ENCODE assay signal across 8 cellular contexts in the genomic region with DNA sequence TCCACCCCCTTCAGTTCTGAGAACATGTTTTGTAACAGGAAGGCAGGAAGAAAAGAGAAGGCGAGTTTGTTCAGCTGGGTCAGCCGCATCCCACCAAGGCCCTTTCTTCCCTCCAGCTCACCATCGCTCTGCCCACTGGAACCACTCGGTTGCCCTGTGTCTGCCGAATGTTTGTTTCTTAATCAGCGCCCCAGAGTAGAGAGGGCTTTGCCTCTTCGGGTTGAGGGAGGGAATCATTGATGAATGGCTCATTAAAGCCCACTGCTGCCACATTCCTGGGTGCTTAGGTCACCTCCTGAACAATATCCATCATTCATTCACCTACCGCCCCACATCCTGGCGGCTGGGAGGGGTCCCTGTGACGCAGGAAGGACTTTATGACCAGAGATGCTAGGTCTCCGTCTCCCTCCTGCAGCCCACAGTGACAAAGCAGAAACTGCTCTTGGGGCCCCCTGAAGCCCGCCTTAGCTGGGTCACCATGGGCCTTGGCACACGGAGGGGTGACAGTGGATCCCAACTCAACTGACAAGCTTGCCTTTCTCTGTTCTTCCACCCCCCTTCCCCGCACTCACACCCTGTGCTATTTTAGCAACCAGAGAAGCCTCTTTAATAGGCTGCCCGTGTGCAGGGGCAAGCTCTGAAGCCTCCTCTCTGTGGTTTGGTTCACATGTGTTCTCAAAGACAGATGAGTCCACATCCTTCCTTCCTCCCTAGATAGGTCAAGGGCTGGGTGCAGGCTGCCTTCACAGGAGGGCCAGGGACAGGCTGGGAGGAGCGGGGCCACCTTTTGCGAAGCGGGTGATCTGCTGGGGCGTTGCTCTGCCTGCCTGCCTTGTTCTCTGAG. TPM values are rescaled to one million over a fixed set of nuclear protein-coding genes. Genes with fewer than 3 reads are reported as not detected.
DNase-seq lines count a peak whose midpoint lies in the region; ATAC-seq, FAIRE-seq and TF ChIP-seq lines count a peak whose summit lies in the region.

No MANE protein-coding gene starts in this region.

- intact Hi-C loops in activated T-helper 1 cell treated with anti-CD3 and anti-CD28 coated beads, Interleukin-12 subunit alpha, Interleukin-12 subunit beta, Interleukin-2, Interleukin-4 antibody, amounts not matched to agents 30 ng/mL and 10 ng/mL and 1 ng/mL, durations not matched to agents 14 hours and 24 hours and 36 hours (cut with micrococcal nuclease) = no loop called here

- no peak for TF ChIP-seq CTCF in cardiac muscle cell (IDR thresholded peaks at IDR 0.05; ENCODE audit: low read depth, low read length)

- no peak overlapping the region for H3K4me3 ChIP-seq in cardiac muscle cell

- H3K27ac Mint-ChIP-seq in activated T-helper 1 cell treated with anti-CD3 and anti-CD28 coated beads, Interleukin-12 subunit alpha, Interleukin-12 subunit beta, Interleukin-2, Interleukin-4 antibody, amounts not matched to agents 30 ng/mL and 10 ng/mL and 1 ng/mL, durations not matched to agents 14 hours and 24 hours and 36 hours = peak overlapping the region; percentile 51

- ATAC-seq in GM21360 (IDR thresholded peaks at IDR 0.05; ENCODE audit: unreplicated experiment) = no peak

- H3K9me3 ChIP-seq in cardiac muscle cell (ENCODE audit: low read depth) = no peaks in the 10 kb centered on the region

- no peaks in the 10 kb centered on the region for H3K9me3 Mint-ChIP-seq in activated T-helper 1 cell treated with anti-CD3 and anti-CD28 coated beads, Interleukin-12 subunit alpha, Interleukin-12 subunit beta, Interleukin-2, Interleukin-4 antibody, amounts not matched to agents 30 ng/mL and 10 ng/mL and 1 ng/mL, durations not matched to agents 14 hours and 24 hours and 36 hours

- no peaks in the 10 kb centered on the region for H3K27me3 Mint-ChIP-seq in activated T-helper 1 cell treated with anti-CD3 and anti-CD28 coated beads, Interleukin-12 subunit alpha, Interleukin-12 subunit beta, Interleukin-2, Interleukin-4 antibody, amounts not matched to agents 30 ng/mL and 10 ng/mL and 1 ng/mL, durations not matched to agents 14 hours and 24 hours and 36 hours (ENCODE audit: insufficient read depth)

- H3K27me3 ChIP-seq in cardiac muscle cell = no peaks in the 10 kb centered on the region

- H3K4me3 Mint-ChIP-seq in activated T-helper 1 cell treated with anti-CD3 and anti-CD28 coated beads, Interleukin-12 subunit alpha, Interleukin-12 subunit beta, Interleukin-2, Interleukin-4 antibody, amounts not matched to agents 30 ng/mL and 10 ng/mL and 1 ng/mL, durations not matched to agents 14 hours and 24 hours and 36 hours = peak overlapping the region; percentile 46

- DNase-seq in GM12891 (ENCODE audit: insufficient read length, low spot score) (peak; percentile 72), LHCN-M2 (ENCODE audit: low read depth) (peak; percentile 83), cardiac muscle cell (ENCODE audit: low read depth in 1 of 2, low spot score in 1 of 2) (peak in 1 of 2 donors; percentile 76), renal cortical epithelial cell (ENCODE audit: low read depth) (peak; percentile 97), NCI-H2171 (lab: John Stamatoyannopoulos, UW) (no peak), NCI-H2171 treated with DMSO at 0.1 percent for 48 hours (lab: John Stamatoyannopoulos, UW) (no peak)
- DNase-seq in activated T-helper 1 cell treated with anti-CD3 and anti-CD28 coated beads, Interleukin-12 subunit alpha, Interleukin-12 subunit beta, Interleukin-2, Interleukin-4 antibody, amounts not matched to agents 30 ng/mL and 10 ng/mL and 1 ng/mL, durations not matched to agents 14 hours and 24 hours and 36 hours (ENCODE audit: low spot score) = no peak

- H3K4me1 ChIP-seq in cardiac muscle cell (ENCODE audit: low read depth) = peaks cover 23% of the 10 kb centered on the region

- TF ChIP-seq POLR2A in GM12891 (IDR thresholded peaks at IDR 0.05; ENCODE audit: low read depth, low read length) = no peak

- H3K4me1 Mint-ChIP-seq in activated T-helper 1 cell treated with anti-CD3 and anti-CD28 coated beads, Interleukin-12 subunit alpha, Interleukin-12 subunit beta, Interleukin-2, Interleukin-4 antibody, amounts not matched to agents 30 ng/mL and 10 ng/mL and 1 ng/mL, durations not matched to agents 14 hours and 24 hours and 36 hours (ENCODE audit: low read depth) = peaks cover 84% of the 10 kb centered on the region

- peak; percentile 86 for FAIRE-seq in GM12891 (lab: Jason Lieb, UNC)

- H3K36me3 Mint-ChIP-seq in activated T-helper 1 cell treated with anti-CD3 and anti-CD28 coated beads, Interleukin-12 subunit alpha, Interleukin-12 subunit beta, Interleukin-2, Interleukin-4 antibody, amounts not matched to agents 30 ng/mL and 10 ng/mL and 1 ng/mL, durations not matched to agents 14 hours and 24 hours and 36 hours (ENCODE audit: low read depth) = peaks cover 13% of the 10 kb centered on the region

- peak overlapping the region; percentile 63 for H3K27ac ChIP-seq in cardiac muscle cell

- no peaks in the 10 kb centered on the region for H3K36me3 ChIP-seq in cardiac muscle cell

TF ChIP-seq in GM12891, 5 proteins besides CTCF, POLR2A, EP300 and RAD21:
- no peak for TF ChIP-seq POU2F2 (IDR thresholded peaks at IDR 0.05; ENCODE audit: low read depth, low read length)
- TF ChIP-seq SPI1 (IDR thresholded peaks at IDR 0.05; ENCODE audit: low read depth, low read length) = no peak
- TF ChIP-seq PAX5 (IDR thresholded peaks at IDR 0.05; ENCODE audit: insufficient read depth, low read length, severe bottlenecking) = no peak
- no peak for TF ChIP-seq POLR2AphosphoS5 (IDR thresholded peaks at IDR 0.05; ENCODE audit: low read depth, low read length)
- TF ChIP-seq TAF1 (IDR thresholded peaks at IDR 0.05; ENCODE audit: low read depth, low read length) = no peak
TF ChIP-seq in GM12891: peak in this region for 0.

RNA-seq across cellular contexts. Expression of gene ACTN4, which starts 46.2 kb away (rescaled TPM):
- 122 TPM for polyA plus RNA-seq in GM12891 (2012; ENCODE audit: low read depth, missing spikeins)
- total RNA-seq in LHCN-M2 (2014; rRNA removed) (451 and 519 TPM in 2 replicates), cardiac muscle cell (391 and 465 TPM in 2 replicates), renal cortical epithelial cell (513 and 1,377 TPM in 2 replicates)
- polyA plus RNA-seq in LHCN-M2 (2012) = 1,228 TPM
- total RNA-seq in activated T-helper 1 cell treated with anti-CD3 and anti-CD28 coated beads, Interleukin-12 subunit alpha, Interleukin-12 subunit beta, Interleukin-2, Interleukin-4 antibody, amounts not matched to agents 30 ng/mL and 10 ng/mL and 1 ng/mL, durations not matched to agents 14 hours and 24 hours and 36 hours = 281 and 287 TPM in 2 replicates
- 70.2 and 77.4 TPM in 2 replicates for polyA plus RNA-seq in cardiac muscle cell

RNA-seq across cellular contexts. Expression of gene CAPN12, which starts 50.7 kb away (rescaled TPM):
- 5.3 TPM for polyA plus RNA-seq in GM12891 (2012; ENCODE audit: low read depth, missing spikeins)
- total RNA-seq in LHCN-M2 (2014; rRNA removed) (not detected in 2 replicates), cardiac muscle cell (1.6 and 10.9 TPM in 2 replicates), renal cortical epithelial cell (2.6 and 3.6 TPM in 2 replicates)
- polyA plus RNA-seq in LHCN-M2 (2012) = 0.09 TPM
- 1.1 and 2.5 TPM in 2 replicates for total RNA-seq in activated T-helper 1 cell treated with anti-CD3 and anti-CD28 coated beads, Interleukin-12 subunit alpha, Interleukin-12 subunit beta, Interleukin-2, Interleukin-4 antibody, amounts not matched to agents 30 ng/mL and 10 ng/mL and 1 ng/mL, durations not matched to agents 14 hours and 24 hours and 36 hours
- 1.3 and 3.4 TPM in 2 replicates for polyA plus RNA-seq in cardiac muscle cell

Comparison
In these comparisons a context has a peak if more than half of its experiments do, and no peak if none do; other contexts are left out.
1. DNase-seq: peak in GM12891 (single experiment), LHCN-M2 (single experiment) and renal cortical epithelial cell (single experiment); none in activated T-helper 1 cell treated with anti-CD3 and anti-CD28 coated beads, Interleukin-12 subunit alpha, Interleukin-12 subunit beta, Interleukin-2, Interleukin-4 antibody, amounts not matched to agents 30 ng/mL and 10 ng/mL and 1 ng/mL, durations not matched to agents 14 hours and 24 hours and 36 hours (single experiment), NCI-H2171 (single experiment) and NCI-H2171 treated with DMSO at 0.1 percent for 48 hours (single experiment).